Comparison of ENCODE assay signal across 9 cellular contexts in the genomic region with DNA sequence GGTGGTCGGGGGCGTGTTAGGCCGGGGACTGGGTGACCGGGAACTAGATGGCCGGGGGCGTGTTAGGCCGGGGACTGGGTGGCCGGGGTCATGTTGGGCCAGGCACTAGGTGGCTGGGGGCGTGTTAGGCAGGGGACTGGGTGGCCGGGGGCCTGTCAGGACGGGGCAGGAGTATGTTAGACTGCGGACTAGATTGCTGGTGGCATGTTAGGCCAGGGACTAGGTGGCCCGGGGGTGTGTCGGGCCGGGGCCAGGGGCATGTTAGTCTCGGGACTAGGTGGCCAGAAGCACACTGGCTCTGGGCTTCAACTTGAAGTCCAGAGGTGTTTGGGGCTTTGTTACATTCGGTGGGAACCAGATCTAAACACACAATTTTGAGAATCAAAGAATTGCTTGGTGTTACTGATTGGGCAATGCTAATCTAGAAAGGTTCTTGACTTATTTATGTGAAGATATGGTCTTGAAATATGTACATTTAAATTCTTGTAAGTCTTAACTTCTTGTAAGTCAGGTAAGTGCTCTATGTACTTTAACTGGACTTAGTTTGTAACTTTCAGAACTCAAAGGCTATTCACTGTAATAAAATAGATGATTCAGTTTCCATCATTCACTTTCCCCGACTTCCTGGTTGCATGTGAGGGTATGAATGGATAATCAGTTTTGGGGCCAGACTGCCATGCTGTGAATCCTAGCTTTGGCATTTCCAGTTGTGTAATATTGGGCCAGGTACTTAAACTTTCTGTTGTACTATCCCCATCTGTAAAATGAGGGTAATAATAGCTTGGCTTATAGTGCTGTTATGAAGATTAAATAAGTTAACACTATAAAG. TPM values are rescaled to one million over a fixed set of nuclear protein-coding genes. Genes with fewer than 3 reads are reported as not detected.
DNase-seq lines count a peak whose midpoint lies in the region; ATAC-seq and TF ChIP-seq lines count a peak whose summit lies in the region.
"Had no signal": no experiment of that assay in that cellular context is flagged by ENCODE, and none has a peak within 500 bp of the region (broad histone marks: within the 10 kb centered on the region; RNA-seq: fewer than 3 reads in every experiment).

No MANE protein-coding gene starts in this region.

- 9 to 14% methylated on average over 6 to 18 of the region's 18 CpGs for WGBS in body of pancreas, 2 donors
- 16 to 35% methylated on average over 6 to 16 of the region's 18 CpGs for WGBS in thyroid gland, 2 donors

- H3K9me3 ChIP-seq in body of pancreas (no peaks in the 10 kb centered on the region), left lung (no peaks in the 10 kb centered on the region), thyroid gland (no peaks in the 10 kb centered on the region)

- H3K27ac ChIP-seq in body of pancreas (peak overlapping the region in 3 of 4 donors; percentile 77 to 88 (median 79)), left lung (no peak overlapping the region), thyroid gland (no peak overlapping the region)

- ATAC-seq in body of pancreas (peak; percentile 7), left lung (peak; percentile 22), HG03442 (IDR thresholded peaks at IDR 0.05; ENCODE audit: unreplicated experiment) (no peak), HG03280 (IDR thresholded peaks at IDR 0.05; ENCODE audit: unreplicated experiment) (no peak)

- DNase-seq in GM10266 (ENCODE audit: extremely low spot score) = peak; percentile 22
- peak in 1 of 4 donors; percentile 7 for DNase-seq in body of pancreas
- peak in 1 of 2 donors; percentile 74 for DNase-seq in left lung
- DNase-seq in thyroid gland = no peak
- no peak for DNase-seq in HuH-7.5 (ENCODE audit: low spot score)

- TF ChIP-seq CTCF in GM10266 (IDR thresholded peaks at IDR 0.05; ENCODE audit: control insufficient read depth, insufficient read depth, low read depth, missing control alignments) = no peak
- TF ChIP-seq CTCF in body of pancreas (IDR thresholded peaks at IDR 0.05) = no peak
- TF ChIP-seq CTCF in left lung (IDR thresholded peaks at IDR 0.05) = no peak
- TF ChIP-seq CTCF in thyroid gland (IDR thresholded peaks at IDR 0.05) = no peak

- TF ChIP-seq POLR2A in body of pancreas (IDR thresholded peaks at IDR 0.05) = no peak
- no peak for TF ChIP-seq POLR2A in thyroid gland (IDR thresholded peaks at IDR 0.05)

- H3K4me3 ChIP-seq in body of pancreas (peak overlapping the region; percentile 49 to 96), left lung (peak overlapping the region; percentile 64 to 80), thyroid gland (replicated peaks in 1 of 3) (peak overlapping the region; percentile 75 to 93 (median 77))

- TF ChIP-seq EP300 in Ishikawa (IDR thresholded peaks at IDR 0.05; ENCODE audit: borderline replicate concordance) = no peak

- H3K27me3 ChIP-seq in body of pancreas (no peaks in the 10 kb centered on the region), left lung (no peaks in the 10 kb centered on the region), thyroid gland (no peaks in the 10 kb centered on the region)

- intact Hi-C loops in body of pancreas (cut with DNase I) = no loop called here
- intact Hi-C loops in left lung (cut with DNase I) = no loop called here
- intact Hi-C loops in thyroid gland (cut with DNase I) = no loop called here

- TF ChIP-seq RAD21 in Ishikawa (IDR thresholded peaks at IDR 0.05; ENCODE audit: low read depth) = no peak

- no peaks in the 10 kb centered on the region for H3K36me3 ChIP-seq in body of pancreas (replicated peaks in 1 of 2; ENCODE audit: insufficient read depth in 1 of 2, low read depth in 2 of 2)
- no peaks in the 10 kb centered on the region for H3K36me3 ChIP-seq in left lung
- H3K36me3 ChIP-seq in thyroid gland = no peaks in the 10 kb centered on the region

- H3K4me1 ChIP-seq in body of pancreas = peaks cover 16% of the 10 kb centered on the region
- peaks cover 6 to 22% of the 10 kb centered on the region in 2 donors for H3K4me1 ChIP-seq in left lung
- peaks cover 9 to 13% of the 10 kb centered on the region in 2 donors for H3K4me1 ChIP-seq in thyroid gland

TF ChIP-seq in Ishikawa, 13 proteins besides CTCF, POLR2A, EP300 and RAD21:
- TF ChIP-seq CREB1 (IDR thresholded peaks at IDR 0.05; ENCODE audit: low read depth) (no peak), REST (IDR thresholded peaks at IDR 0.05; ENCODE audit: low read depth) (no peak), FOXM1 (IDR thresholded peaks at IDR 0.05; ENCODE audit: borderline replicate concordance, low read depth) (no peak), NFIC (IDR thresholded peaks at IDR 0.05) (no peak), TAF1 (IDR thresholded peaks at IDR 0.05; ENCODE audit: low read depth) (no peak), MAX (IDR thresholded peaks at IDR 0.05) (no peak), ZBTB7A (IDR thresholded peaks at IDR 0.05; ENCODE audit: low read depth) (0 out of 2 replicates have a peak, but pooled peaks have one; percentile 67)
- TF ChIP-seq, protein P1, sequence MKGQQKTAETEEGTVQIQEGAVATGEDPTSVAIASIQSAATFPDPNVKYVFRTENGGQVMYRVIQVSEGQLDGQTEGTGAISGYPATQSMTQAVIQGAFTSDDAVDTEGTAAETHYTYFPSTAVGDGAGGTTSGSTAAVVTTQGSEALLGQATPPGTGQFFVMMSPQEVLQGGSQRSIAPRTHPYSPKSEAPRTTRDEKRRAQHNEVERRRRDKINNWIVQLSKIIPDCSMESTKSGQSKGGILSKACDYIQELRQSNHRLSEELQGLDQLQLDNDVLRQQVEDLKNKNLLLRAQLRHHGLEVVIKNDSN (IDR thresholded peaks at IDR 0.05) = no peak

RNA-seq across cellular contexts. Expression of gene EXT2, which starts 1.1 kb away (rescaled TPM):
- 10 to 100 TPM; 21.4 to 34.2 TPM for total RNA-seq in body of pancreas
- total RNA-seq in left lung = 10 to 100 TPM; 56.4 to 63.1 TPM
- total RNA-seq in thyroid gland = 10 to 100 TPM; 53.2 to 95.8 (median 66.3) TPM

RNA-seq across cellular contexts. Expression of gene ACCS, which starts 30.5 kb away (rescaled TPM):
- total RNA-seq in body of pancreas (10 to 100 TPM; 14.3 to 64.9 TPM), left lung (10 to 100 TPM; 29.3 to 42.1 TPM), thyroid gland (10 to 100 TPM; 14.4 to 23.2 (median 20.1) TPM)

RNA-seq across cellular contexts. Expression of gene ACCSL, which starts 48.8 kb away (rescaled TPM):
- total RNA-seq in body of pancreas = not detected
- not detected for total RNA-seq in left lung
- not detected for total RNA-seq in thyroid gland
- total RNA-seq: temporal lobe had no signal

Comparison
In these comparisons a context has a peak if more than half of its experiments do, and no peak if none do; other contexts are left out.
1. ATAC-seq: peak in body of pancreas (single experiment) and left lung (single experiment); none in HG03442 (single experiment) and HG03280 (single experiment).
2. H3K27ac ChIP-seq: peak in body of pancreas (3 of 4); none in left lung (0 of 2) and thyroid gland (0 of 3).
3. Peak in every context shown above with its lines, with median percentiles within 50 percentile points of each other: H3K4me3 ChIP-seq.